In the genomic region with DNA sequence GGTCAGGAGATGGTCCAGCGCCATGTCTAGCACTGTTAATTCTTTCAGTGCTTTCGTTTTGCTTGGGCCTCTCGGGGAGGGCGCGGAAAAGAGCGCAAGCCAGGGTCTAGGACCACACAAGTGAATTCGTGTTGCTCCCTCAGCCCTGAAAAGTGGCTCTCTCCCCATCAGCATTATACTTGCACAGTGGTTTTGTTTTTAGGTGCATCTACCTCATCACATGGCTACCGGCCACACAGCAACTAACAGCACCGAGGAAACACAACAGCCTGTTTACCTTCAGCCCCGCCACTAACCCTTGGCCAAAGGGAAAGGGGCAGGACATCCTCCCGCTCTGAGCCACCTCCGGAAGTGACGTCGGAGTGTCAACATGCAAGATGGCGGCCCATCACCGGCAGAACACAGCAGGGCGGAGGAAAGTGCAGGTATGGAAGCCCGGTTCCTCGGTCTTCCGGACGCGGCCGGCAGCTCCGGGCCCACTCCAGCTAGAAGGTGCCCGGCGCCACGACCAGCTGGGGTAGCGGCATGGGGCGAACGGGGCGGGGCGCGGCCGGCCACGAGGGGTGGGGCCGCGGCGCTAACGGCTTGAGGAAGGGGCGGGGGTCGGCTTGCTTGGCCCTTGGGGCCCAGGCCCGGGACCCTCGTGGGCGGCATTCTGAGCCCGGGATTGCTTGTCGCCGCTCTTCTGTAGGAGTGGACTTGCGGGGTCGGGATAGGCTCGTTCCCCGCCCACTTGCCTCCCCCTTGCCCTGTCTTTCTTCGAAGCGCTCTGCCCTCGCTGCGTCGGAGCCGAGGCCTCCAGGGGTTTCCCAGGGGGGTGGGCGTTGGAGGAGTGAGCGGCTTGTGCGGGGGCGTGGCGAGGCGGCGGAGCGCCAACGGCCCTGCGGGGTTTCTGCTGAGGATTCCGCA, we compare ENCODE assay signal across 1 cellular context.
TF ChIP-seq lines count a peak whose summit lies in the region.

Gene SCN11A (minus strand): TSS at position 296 of the 909 bp plus-strand sequence. CDS start 101,582 bp downstream, outside the sequence.
Gene WDR48 (plus strand): TSS at position 368 of the 909 bp plus-strand sequence. CDS start 10 bp downstream, at position 378.

TF ChIP-seq in HepG2, 621 proteins besides CTCF, POLR2A, EP300 and RAD21 (continued from another document and continues in another):
- TF ChIP-seq, protein P1, sequence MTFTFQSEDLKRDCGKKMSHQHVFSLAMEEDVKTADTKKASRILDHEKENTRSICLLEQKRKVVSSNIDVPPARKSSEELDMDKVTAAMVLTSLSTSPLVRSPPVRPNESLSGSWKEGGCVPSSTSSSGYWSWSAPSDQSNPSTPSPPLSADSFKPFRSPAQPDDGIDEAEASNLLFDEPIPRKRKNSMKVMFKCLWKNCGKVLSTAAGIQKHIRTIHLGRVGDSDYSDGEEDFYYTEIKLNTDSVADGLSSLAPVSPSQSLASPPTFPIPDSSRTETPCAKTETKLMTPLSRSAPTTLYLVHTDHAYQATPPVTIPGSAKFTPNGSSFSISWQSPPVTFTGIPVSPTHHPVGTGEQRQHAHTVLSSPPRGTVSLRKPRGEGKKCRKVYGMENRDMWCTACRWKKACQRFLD (CRISPR knock-in tag; IDR thresholded peaks at IDR 0.05; ENCODE audit: borderline replicate concordance) = peak; percentile 81
- TF ChIP-seq ZNF788 (CRISPR knock-in tag; IDR thresholded peaks at IDR 0.05; ENCODE audit: borderline replicate concordance) = peak; percentile 83; the same call in 1 of the 2 replicates
- TF ChIP-seq HNRNPH1 (optimal IDR thresholded peaks at IDR 0.05; ENCODE audit: low read depth, low read length) = peak; percentile 75
- TF ChIP-seq JUND (CRISPR knock-in tag; IDR thresholded peaks at IDR 0.05) = peak; percentile 70; the same call in 1 of the 2 replicates
- TF ChIP-seq TEAD3 (CRISPR knock-in tag; optimal IDR thresholded peaks at IDR 0.05; ENCODE audit: borderline replicate concordance) = peak; percentile 34
- TF ChIP-seq DBP (CRISPR knock-in tag; IDR thresholded peaks at IDR 0.05; ENCODE audit: not compliant biosample characterization) = peak; percentile 6
- peak; percentile 78 for TF ChIP-seq ZNF343 (CRISPR knock-in tag; IDR thresholded peaks at IDR 0.05)
- TF ChIP-seq, protein P2, sequence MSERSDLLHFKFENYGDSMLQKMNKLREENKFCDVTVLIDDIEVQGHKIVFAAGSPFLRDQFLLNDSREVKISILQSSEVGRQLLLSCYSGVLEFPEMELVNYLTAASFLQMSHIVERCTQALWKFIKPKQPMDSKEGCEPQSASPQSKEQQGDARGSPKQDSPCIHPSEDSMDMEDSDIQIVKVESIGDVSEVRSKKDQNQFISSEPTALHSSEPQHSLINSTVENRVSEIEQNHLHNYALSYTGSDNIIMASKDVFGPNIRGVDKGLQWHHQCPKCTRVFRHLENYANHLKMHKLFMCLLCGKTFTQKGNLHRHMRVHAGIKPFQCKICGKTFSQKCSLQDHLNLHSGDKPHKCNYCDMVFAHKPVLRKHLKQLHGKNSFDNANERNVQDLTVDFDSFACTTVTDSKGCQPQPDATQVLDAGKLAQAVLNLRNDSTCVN (CRISPR knock-in tag; IDR thresholded peaks at IDR 0.05; ENCODE audit: borderline replicate concordance) = no peak; the same call in 1 of the 2 replicates
- no peak for TF ChIP-seq ZNF33A (CRISPR knock-in tag; IDR thresholded peaks at IDR 0.05; ENCODE audit: borderline replicate concordance)
- no peak for TF ChIP-seq ZFYVE20 (CRISPR knock-in tag; IDR thresholded peaks at IDR 0.05; ENCODE audit: borderline replicate concordance, low read depth)
- peak; percentile 88; the same call in 1 of the 2 replicates for TF ChIP-seq ZNF766 (CRISPR knock-in tag; IDR thresholded peaks at IDR 0.05; ENCODE audit: borderline replicate concordance)
- TF ChIP-seq MXD4 (CRISPR knock-in tag; IDR thresholded peaks at IDR 0.05) = peak; percentile 54; the same call in 1 of the 2 replicates
- peak; percentile 43; the same call in 1 of the 2 replicates for TF ChIP-seq ARNTL (CRISPR knock-in tag; IDR thresholded peaks at IDR 0.05)
- peak; percentile 70 for TF ChIP-seq ZNF407 (CRISPR knock-in tag; IDR thresholded peaks at IDR 0.05; ENCODE audit: not compliant biosample characterization)
- TF ChIP-seq, protein P3, sequence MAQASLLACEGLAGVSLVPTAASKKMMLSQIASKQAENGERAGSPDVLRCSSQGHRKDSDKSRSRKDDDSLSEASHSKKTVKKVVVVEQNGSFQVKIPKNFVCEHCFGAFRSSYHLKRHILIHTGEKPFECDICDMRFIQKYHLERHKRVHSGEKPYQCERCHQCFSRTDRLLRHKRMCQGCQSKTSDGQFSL (CRISPR knock-in tag; IDR thresholded peaks at IDR 0.05) = peak; percentile 31; the same call in 1 of the 2 replicates
- peak; percentile 89; the same call in 1 of the 2 replicates for TF ChIP-seq EEA1 (CRISPR knock-in tag; IDR thresholded peaks at IDR 0.05; ENCODE audit: borderline replicate concordance)
- peak; percentile 60 for TF ChIP-seq TBL1XR1 (IDR thresholded peaks at IDR 0.05; ENCODE audit: borderline replicate concordance, low read length, partially characterized antibody)
- TF ChIP-seq ELF3 (CRISPR knock-in tag; IDR thresholded peaks at IDR 0.05) = 0 out of 2 replicates have a peak, but pooled peaks have one; percentile 18
- peak; percentile 73; the same call in 1 of the 2 replicates for TF ChIP-seq CBX5 (CRISPR knock-in tag; IDR thresholded peaks at IDR 0.05; ENCODE audit: borderline replicate concordance)
- peak; percentile 18; the same call in 1 of the 2 replicates for TF ChIP-seq MAZ (IDR thresholded peaks at IDR 0.05; ENCODE audit: borderline replicate concordance, low read depth, low read length)
- peak; percentile 65 for TF ChIP-seq MAZ (CRISPR knock-in tag; IDR thresholded peaks at IDR 0.05; ENCODE audit: low read depth)
- TF ChIP-seq, protein P4, sequence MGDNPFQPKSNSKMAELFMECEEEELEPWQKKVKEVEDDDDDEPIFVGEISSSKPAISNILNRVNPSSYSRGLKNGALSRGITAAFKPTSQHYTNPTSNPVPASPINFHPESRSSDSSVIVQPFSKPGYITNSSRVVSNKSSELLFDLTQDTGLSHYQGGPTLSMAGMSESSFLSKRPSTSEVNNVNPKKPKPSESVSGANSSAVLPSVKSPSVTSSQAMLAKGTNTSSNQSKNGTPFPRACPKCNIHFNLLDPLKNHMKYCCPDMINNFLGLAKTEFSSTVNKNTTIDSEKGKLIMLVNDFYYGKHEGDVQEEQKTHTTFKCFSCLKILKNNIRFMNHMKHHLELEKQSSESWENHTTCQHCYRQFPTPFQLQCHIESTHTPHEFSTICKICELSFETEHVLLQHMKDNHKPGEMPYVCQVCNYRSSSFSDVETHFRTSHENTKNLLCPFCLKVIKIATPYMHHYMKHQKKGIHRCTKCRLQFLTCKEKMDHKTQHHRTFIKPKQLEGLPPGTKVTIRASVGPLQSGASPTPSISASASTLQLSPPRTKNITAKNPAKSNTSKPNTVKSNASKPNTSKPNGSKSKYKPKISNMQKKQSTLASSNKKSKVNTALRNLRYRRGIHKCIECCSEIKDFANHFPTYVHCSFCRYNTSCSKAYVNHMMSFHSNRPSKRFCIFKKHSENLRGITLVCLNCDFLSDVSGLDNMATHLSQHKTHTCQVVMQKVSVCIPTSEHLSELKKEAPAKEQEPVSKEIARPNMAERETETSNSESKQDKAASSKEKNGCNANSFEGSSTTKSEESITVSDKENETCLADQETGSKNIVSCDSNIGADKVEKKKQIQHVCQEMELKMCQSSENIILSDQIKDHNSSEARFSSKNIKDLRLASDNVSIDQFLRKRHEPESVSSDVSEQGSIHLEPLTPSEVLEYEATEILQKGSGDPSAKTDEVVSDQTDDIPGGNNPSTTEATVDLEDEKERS (CRISPR knock-in tag; IDR thresholded peaks at IDR 0.05) = 0 out of 2 replicates have a peak, but pooled peaks have one; percentile 63
- peak; percentile 87; the same call in 1 of the 2 replicates for TF ChIP-seq TGIF2 (CRISPR knock-in tag; IDR thresholded peaks at IDR 0.05)
- no peak for TF ChIP-seq ZNF615 (CRISPR knock-in tag; IDR thresholded peaks at IDR 0.05; ENCODE audit: borderline replicate concordance)
- TF ChIP-seq SOX5 (CRISPR knock-in tag; IDR thresholded peaks at IDR 0.05; ENCODE audit: borderline replicate concordance) = 0 out of 2 replicates have a peak, but pooled peaks have one; percentile 8
- TF ChIP-seq, protein P5, sequence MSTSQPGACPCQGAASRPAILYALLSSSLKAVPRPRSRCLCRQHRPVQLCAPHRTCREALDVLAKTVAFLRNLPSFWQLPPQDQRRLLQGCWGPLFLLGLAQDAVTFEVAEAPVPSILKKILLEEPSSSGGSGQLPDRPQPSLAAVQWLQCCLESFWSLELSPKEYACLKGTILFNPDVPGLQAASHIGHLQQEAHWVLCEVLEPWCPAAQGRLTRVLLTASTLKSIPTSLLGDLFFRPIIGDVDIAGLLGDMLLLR (CRISPR knock-in tag; IDR thresholded peaks at IDR 0.05) = no peak
- no peak for TF ChIP-seq NR2F6 (IDR thresholded peaks at IDR 0.05)
- peak; percentile 46; the same call in 1 of the 2 replicates for TF ChIP-seq NR2F6 (CRISPR knock-in tag; IDR thresholded peaks at IDR 0.05)
- TF ChIP-seq CBX1 (IDR thresholded peaks at IDR 0.05; ENCODE audit: low read depth) = peak; percentile 53
- TF ChIP-seq POLR2AphosphoS2 (IDR thresholded peaks at IDR 0.05; ENCODE audit: low read depth, low read length) = peak; percentile 72; the same call in 1 of the 2 replicates
- TF ChIP-seq ZNF883 (CRISPR knock-in tag; IDR thresholded peaks at IDR 0.05; ENCODE audit: not compliant biosample characterization) = peak; percentile 77
- TF ChIP-seq RBFOX2 (IDR thresholded peaks at IDR 0.05; ENCODE audit: low read depth, low read length) = peak; percentile 82
- no peak for TF ChIP-seq ZNF12 (CRISPR knock-in tag; IDR thresholded peaks at IDR 0.05)
- TF ChIP-seq CCDC6 (CRISPR knock-in tag; IDR thresholded peaks at IDR 0.05) = peak; percentile 88
- TF ChIP-seq NRL (CRISPR knock-in tag; IDR thresholded peaks at IDR 0.05; ENCODE audit: borderline replicate concordance) = no peak
- TF ChIP-seq FOSL1 (CRISPR knock-in tag; IDR thresholded peaks at IDR 0.05; ENCODE audit: borderline replicate concordance) = no peak
- TF ChIP-seq ZNF335 (CRISPR knock-in tag; IDR thresholded peaks at IDR 0.05) = no peak
- TF ChIP-seq FOSL2 (CRISPR knock-in tag; IDR thresholded peaks at IDR 0.05) = peak; percentile 63; the same call in 1 of the 2 replicates
- TF ChIP-seq SMAD3 (CRISPR knock-in tag; IDR thresholded peaks at IDR 0.05) = no peak
- TF ChIP-seq ZBTB46 (CRISPR knock-in tag; IDR thresholded peaks at IDR 0.05; ENCODE audit: borderline replicate concordance) = no peak
